In genomic region chr10:61031341-61031740, GRCh38 we compare ENCODE assay signal across 32 cellular contexts.
"Had no signal": no experiment of that assay in that cellular context is flagged by ENCODE, and none has a peak within 500 bp of the region (broad histone marks: within the 10 kb centered on the region; RNA-seq: fewer than 3 reads in every experiment).

No MANE protein-coding gene starts in this region.

- H3K27me3 ChIP-seq: neural progenitor cell, ovary, right lobe of liver, sigmoid colon, spleen, testis, tibial artery, transverse colon, upper lobe of right lung, uterus had no signal

- H3K4me3 Mint-ChIP-seq: natural killer cell; nephron; neural progenitor cell; stimulated activated memory B cell treated with anti-CD40 and anti-IgM and Interleukin-4, amounts not matched to agents 10 μg/mL and 1 μg/mL and 100 μg/mL, for 72 hours; stimulated activated naive CD8-positive, alpha-beta T cell treated with anti-CD3 and anti-CD28 coated beads, Interleukin-15, amount 100 ng/mL, for 72 hours; type B pancreatic cell had no signal

- H3K79me2 ChIP-seq: parathyroid adenoma had no signal

- H3K9ac ChIP-seq: neural progenitor cell, parathyroid adenoma had no signal

- H3K27me3 Mint-ChIP-seq: type B pancreatic cell had no signal

- H3K27ac Mint-ChIP-seq: natural killer cell; nephron; neural progenitor cell; progenitor cell of endocrine pancreas; stimulated activated memory B cell treated with anti-CD40 and anti-IgM and Interleukin-4, amounts not matched to agents 10 μg/mL and 1 μg/mL and 100 μg/mL, for 72 hours; stimulated activated naive CD8-positive, alpha-beta T cell treated with anti-CD3 and anti-CD28 coated beads, Interleukin-15, amount 100 ng/mL, for 72 hours; type B pancreatic cell had no signal

- H3K4me2 ChIP-seq: neural progenitor cell, smooth muscle cell had no signal

- H2AFZ ChIP-seq: neural progenitor cell, parathyroid adenoma had no signal

- H3K4me1 Mint-ChIP-seq: natural killer cell; neural progenitor cell; stimulated activated memory B cell treated with anti-CD40 and anti-IgM and Interleukin-4, amounts not matched to agents 10 μg/mL and 1 μg/mL and 100 μg/mL, for 72 hours; stimulated activated naive CD8-positive, alpha-beta T cell treated with anti-CD3 and anti-CD28 coated beads, Interleukin-15, amount 100 ng/mL, for 72 hours had no signal

- DNase-seq: natural killer cell; occipital lobe; ovary; posterior cingulate gyrus; psoas muscle; right cardiac atrium; right lobe of liver; sigmoid colon; spleen; stimulated activated CD4-positive, alpha-beta T cell treated with anti-CD3 and anti-CD28 coated beads, Interleukin-12 subunit alpha, Interleukin-12 subunit beta, amount 100 ng/mL, for 4 hours; stimulated activated CD4-positive, alpha-beta T cell treated with anti-CD3 and anti-CD28 coated beads, Interleukin-1b, Interleukin-23, amount 100 ng/mL, for 48 hours; stimulated activated CD4-positive, alpha-beta T cell treated with anti-CD3 and anti-CD28 coated beads, Interleukin-4, amount 100 ng/mL, for 1 hour; stimulated activated CD4-positive, alpha-beta T cell treated with anti-CD3 and anti-CD28 coated beads, Interleukin-4, amount 100 ng/mL, for 4 hours; stimulated activated CD8-positive, alpha-beta memory T cell treated with anti-CD3 and anti-CD28 coated beads, Interleukin-4, amount 100 ng/mL, for 48 hours; stimulated activated naive CD4-positive, alpha-beta T cell; stimulated activated naive CD8-positive, alpha-beta T cell treated with anti-CD3 and anti-CD28 coated beads, Interleukin-15, amount 100 ng/mL, for 72 hours; stimulated activated naive CD8-positive, alpha-beta T cell treated with anti-CD3 and anti-CD28 coated beads, Interleukin-15, Interleukin-2, amounts not matched to agents 100 U/mL and 50 U/mL, for 24 hours; substantia nigra; testis; tibial artery; transverse colon; upper lobe of right lung; uterus had no signal

- H3K36me3 Mint-ChIP-seq: natural killer cell; neural progenitor cell; stimulated activated memory B cell treated with anti-CD40 and anti-IgM and Interleukin-4, amounts not matched to agents 10 μg/mL and 1 μg/mL and 100 μg/mL, for 72 hours; type B pancreatic cell had no signal

- H3K27ac ChIP-seq: neural progenitor cell, ovary, parathyroid adenoma, psoas muscle, right lobe of liver, sigmoid colon, skin epidermis, spleen, suprapubic skin, testis, tibial artery, transverse colon, upper lobe of right lung, uterus had no signal

- H3K9me3 Mint-ChIP-seq: natural killer cell; nephron; stimulated activated memory B cell treated with anti-CD40 and anti-IgM and Interleukin-4, amounts not matched to agents 10 μg/mL and 1 μg/mL and 100 μg/mL, for 72 hours had no signal

- H3K9me3 ChIP-seq: ovary, psoas muscle, right lobe of liver, sigmoid colon, spleen, suprapubic skin, testis, tibial artery, transverse colon, upper lobe of right lung, uterus had no signal

- H3K36me3 ChIP-seq: neural progenitor cell, ovary, right lobe of liver, sigmoid colon, spleen, suprapubic skin, tibial artery, transverse colon, upper lobe of right lung, uterus had no signal

- H3K4me3 ChIP-seq: neural progenitor cell, ovary, psoas muscle, right lobe of liver, sigmoid colon, skin epidermis, smooth muscle cell, spleen, suprapubic skin, testis, tibial artery, transverse colon, upper lobe of right lung, uterus had no signal

- H3K4me1 ChIP-seq: neural progenitor cell, parathyroid adenoma, psoas muscle, right lobe of liver, sigmoid colon, spleen, suprapubic skin, testis, tibial artery, transverse colon, upper lobe of right lung, uterus had no signal
